Comparison of ENCODE assay signal across 25 cellular contexts in the genomic region with DNA sequence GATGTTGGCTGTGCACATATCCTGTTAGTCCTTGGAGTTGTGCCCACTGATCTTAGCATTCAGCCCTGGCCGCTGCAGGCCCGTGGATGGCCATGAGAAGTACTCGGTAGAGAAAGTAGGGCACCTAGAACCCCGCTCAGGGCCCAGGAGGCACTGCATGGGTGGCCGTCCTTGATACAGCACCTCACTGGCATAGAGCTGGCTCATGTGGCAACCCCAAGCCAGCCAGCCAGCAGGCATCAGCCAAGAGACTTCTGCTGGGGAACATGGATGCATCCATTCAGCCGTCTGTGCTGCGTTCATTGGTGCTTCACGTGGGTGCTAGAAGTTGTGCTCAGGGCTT. TPM values are rescaled to one million over a fixed set of nuclear protein-coding genes. Genes with fewer than 3 reads are reported as not detected.
A peak's percentile ranks its signal among the peaks of the same experiment; 100 is the strongest.
DNase-seq lines count a peak whose midpoint lies in the region; ATAC-seq and TF ChIP-seq lines count a peak whose summit lies in the region.
"Had no signal": no experiment of that assay in that cellular context is flagged by ENCODE, and none has a peak within 500 bp of the region (broad histone marks: within the 10 kb centered on the region; RNA-seq: fewer than 3 reads in every experiment).

No MANE protein-coding gene starts in this region.

- no peak overlapping the region for H3K9ac ChIP-seq in H9 (ENCODE audit: extremely low read depth, insufficient read length, low read length)

- DNase-seq in activated naive CD8-positive, alpha-beta T cell treated with anti-CD3 and anti-CD28 coated beads, Interleukin-2, amount 50 U/mL, for 24 hours: no peak
- DNase-seq in H9 (peak; percentile 13), esophagus muscularis mucosa (ENCODE audit: extremely low spot score) (no peak), NOMO-1 treated with dmso at 0.1 percent for 144 hours (lab: John Stamatoyannopoulos, UW; ENCODE audit: unreplicated experiment) (no peak), DMS153 treated with DMSO at 0.1 percent for 48 hours (lab: John Stamatoyannopoulos, UW; ENCODE audit: unreplicated experiment) (no peak), GM20000 (ENCODE audit: low spot score) (no peak)
- no peak for DNase-seq in stimulated activated effector memory CD8-positive, alpha-beta T cell treated with anti-CD3 and anti-CD28 coated beads, Interleukin-12 subunit alpha, Interleukin-12 subunit beta, amount 100 ng/mL, for 72 hours (ENCODE audit: low spot score in 2 of 2)
- DNase-seq: activated CD4-positive, alpha-beta memory T cell treated with anti-CD3 and anti-CD28 coated beads for 36 hours; activated gamma-delta T cell treated with Interleukin-2 at 50 U/mL for 16 hours; effector CD8-positive, alpha-beta T cell; GDM1; IMR-90; islet precursor cell; NCI-H1092 treated with DMSO at 0.1 percent for 48 hours; NCI-H1930; NCI-H524 treated with DMSO at 0.1 percent for 48 hours; pancreas; PC-3; SHP77 treated with DMSO at 0.1 percent for 48 hours; stimulated activated CD4-positive, alpha-beta T cell treated with anti-CD3 and anti-CD28 coated beads, Interleukin-12 subunit alpha, Interleukin-12 subunit beta, amount 100 ng/mL, for 4 hours; stimulated activated CD4-positive, alpha-beta T cell treated with anti-CD3 and anti-CD28 coated beads, Interleukin-4, amount 100 ng/mL, for 4 hours; stimulated activated naive B cell treated with anti-CD40 and anti-IgM and Interleukin-4, amounts not matched to agents 10 μg/mL and 1 μg/mL and 100 μg/mL, for 72 hours had no signal

- TF ChIP-seq EP300 in esophagus muscularis mucosa (IDR thresholded peaks at IDR 0.05): no peak

- no peak overlapping the region for H3K14ac ChIP-seq in H9 (ENCODE audit: insufficient read depth, low read length)

- H3K36me3 Mint-ChIP-seq in activated naive CD8-positive, alpha-beta T cell: peaks cover 7% of the 10 kb centered on the region
- H3K36me3 Mint-ChIP-seq in activated naive CD8-positive, alpha-beta T cell treated with anti-CD3 and anti-CD28 coated beads, Interleukin-2, amount 50 U/mL, for 24 hours (ENCODE audit: low read depth): peaks cover 22% of the 10 kb centered on the region
- H3K36me3 Mint-ChIP-seq in H9 (ENCODE audit: insufficient read depth in 1 of 3, low read depth in 3 of 3): peaks cover 47 to 54% (median 48%) of the 10 kb centered on the region in 3 experiments
- H3K36me3 Mint-ChIP-seq in stimulated activated effector memory CD8-positive, alpha-beta T cell treated with anti-CD3 and anti-CD28 coated beads, Interleukin-12 subunit alpha, Interleukin-12 subunit beta, amount 100 ng/mL, for 72 hours: peaks cover 11% of the 10 kb centered on the region

- no peak for TF ChIP-seq CTCF in H9 (conservative IDR thresholded peaks at IDR 0.05)
- TF ChIP-seq CTCF in esophagus muscularis mucosa (IDR thresholded peaks at IDR 0.05): no peak
- TF ChIP-seq CTCF in GM20000 (IDR thresholded peaks at IDR 0.05; ENCODE audit: extremely low read depth, missing control alignments): no peak

- no peak overlapping the region for H3K56ac ChIP-seq in H9 (ENCODE audit: insufficient read length, low read depth, low read length)

- H2AFZ ChIP-seq in H9 (ENCODE audit: low read length): no peak overlapping the region

- no peaks in the 10 kb centered on the region for H3K23me2 ChIP-seq in H9 (ENCODE audit: insufficient read length, low read depth, low read length, poor library complexity, severe bottlenecking)

- H3K23ac ChIP-seq in H9 (ENCODE audit: insufficient read length, low read depth, low read length): no peak overlapping the region

- H2BK20ac ChIP-seq in H9 (ENCODE audit: low read depth, low read length, poor library complexity, severe bottlenecking): no peak overlapping the region

- WGBS in H9 (ENCODE audit: extremely low coverage, insufficient read length, low lambda C conversion rate): no CpG with 5 or more reads among the region's 8 CpGs
- no CpG with 5 or more reads among the region's 8 CpGs for WGBS in esophagus muscularis mucosa

- no peak for ATAC-seq in activated naive CD8-positive, alpha-beta T cell treated with anti-CD3 and anti-CD28 coated beads, Interleukin-2, amount 50 U/mL, for 24 hours
- no peak for ATAC-seq in stimulated activated effector memory CD8-positive, alpha-beta T cell treated with anti-CD3 and anti-CD28 coated beads, Interleukin-12 subunit alpha, Interleukin-12 subunit beta, amount 100 ng/mL, for 72 hours
- ATAC-seq: natural killer cell treated with Interleukin-12 subunit alpha and Interleukin-12 subunit beta and Interleukin-15 and Interleukin-18, amount 100 ng/mL, for 72 hours; pancreas; PC-3; stimulated activated naive B cell treated with anti-CD40 and anti-IgM and Interleukin-4, amounts not matched to agents 10 μg/mL and 1 μg/mL and 100 μg/mL, for 72 hours had no signal

- no peaks in the 10 kb centered on the region for H3K9me3 ChIP-seq in H9 (ENCODE audit: control insufficient read depth, low read depth, low read length)
- no peaks in the 10 kb centered on the region for H3K9me3 ChIP-seq in esophagus muscularis mucosa
- H3K9me3 ChIP-seq: pancreas had no signal

- H3K4me1 Mint-ChIP-seq in activated naive CD8-positive, alpha-beta T cell (ENCODE audit: low read depth): peaks cover 70% of the 10 kb centered on the region
- H3K4me1 Mint-ChIP-seq in activated naive CD8-positive, alpha-beta T cell treated with anti-CD3 and anti-CD28 coated beads, Interleukin-2, amount 50 U/mL, for 24 hours: peaks cover 35% of the 10 kb centered on the region
- peaks cover 0 to 10% of the 10 kb centered on the region in 2 experiments; a peak in 1 of 4 replicates for H3K4me1 Mint-ChIP-seq in H9
- no peaks in the 10 kb centered on the region for H3K4me1 Mint-ChIP-seq in stimulated activated effector memory CD8-positive, alpha-beta T cell treated with anti-CD3 and anti-CD28 coated beads, Interleukin-12 subunit alpha, Interleukin-12 subunit beta, amount 100 ng/mL, for 72 hours
- H3K4me1 Mint-ChIP-seq: B cell had no signal

- no peak for TF ChIP-seq POLR2A in esophagus muscularis mucosa (IDR thresholded peaks at IDR 0.05; ENCODE audit: low read depth)

- H3K18ac ChIP-seq in H9 (ENCODE audit: insufficient read length, low read depth, low read length): no peak overlapping the region

- no peaks in the 10 kb centered on the region for H3K79me1 ChIP-seq in H9 (ENCODE audit: insufficient read depth, low read depth, low read length, poor library complexity, severe bottlenecking)

- intact Hi-C loops in esophagus muscularis mucosa (cut with DNase I): no loop called here

- peaks cover 3% of the 10 kb centered on the region; the same call in 1 of the 2 replicates for H3K79me2 ChIP-seq in H9 (ENCODE audit: insufficient read depth, low read length)

- peaks cover 22 to 40% (median 36%) of the 10 kb centered on the region in 4 donors for H3K36me3 ChIP-seq in esophagus muscularis mucosa
- H3K36me3 ChIP-seq: pancreas had no signal

- no peak overlapping the region for H3K4me3 Mint-ChIP-seq in activated naive CD8-positive, alpha-beta T cell
- H3K4me3 Mint-ChIP-seq in activated naive CD8-positive, alpha-beta T cell treated with anti-CD3 and anti-CD28 coated beads, Interleukin-2, amount 50 U/mL, for 24 hours: no peak overlapping the region
- no peak overlapping the region for H3K4me3 Mint-ChIP-seq in H9
- H3K4me3 Mint-ChIP-seq in stimulated activated effector memory CD8-positive, alpha-beta T cell treated with anti-CD3 and anti-CD28 coated beads, Interleukin-12 subunit alpha, Interleukin-12 subunit beta, amount 100 ng/mL, for 72 hours: no peak overlapping the region
- H3K4me3 Mint-ChIP-seq: activated CD4-positive, alpha-beta memory T cell treated with anti-CD3 and anti-CD28 coated beads for 36 hours; B cell; natural killer cell treated with Interleukin-12 subunit alpha and Interleukin-12 subunit beta and Interleukin-15 and Interleukin-18, amount 100 ng/mL, for 72 hours; stimulated activated naive B cell treated with anti-CD40 and anti-IgM and Interleukin-4, amounts not matched to agents 10 μg/mL and 1 μg/mL and 100 μg/mL, for 72 hours had no signal

- H3K4me2 ChIP-seq in H9 (ENCODE audit: insufficient read depth, insufficient read length, low read length): no peak overlapping the region

- H3T11ph ChIP-seq in H9 (ENCODE audit: low read length): no peak overlapping the region

- H3K4me1 ChIP-seq in H9 (ENCODE audit: insufficient read depth, low read length): no peaks in the 10 kb centered on the region
- peaks cover 53 to 60% (median 59%) of the 10 kb centered on the region in 4 donors for H3K4me1 ChIP-seq in esophagus muscularis mucosa

- no peak overlapping the region for H4K91ac ChIP-seq in H9 (ENCODE audit: insufficient read length, low read depth, low read length)

- H2BK15ac ChIP-seq in H9 (ENCODE audit: low read depth, low read length): no peak overlapping the region

- H3K27ac ChIP-seq in H9 (ENCODE audit: insufficient read length, low read depth, low read length): no peak overlapping the region
- H3K27ac ChIP-seq in esophagus muscularis mucosa (replicated peaks in 1 of 4): peak overlapping the region; percentile 40 to 98 (median 79)
- H3K27ac ChIP-seq: pancreas had no signal

- H2AK5ac ChIP-seq in H9 (ENCODE audit: insufficient read length, low read length): no peak overlapping the region

- H2BK120ac ChIP-seq in H9 (ENCODE audit: low read depth, low read length, poor library complexity, severe bottlenecking): no peak overlapping the region

- H4K5ac ChIP-seq in H9 (ENCODE audit: insufficient read length, low read depth, low read length): no peak overlapping the region

- peak overlapping the region; percentile 90 for H3K27ac Mint-ChIP-seq in activated naive CD8-positive, alpha-beta T cell
- H3K27ac Mint-ChIP-seq in activated naive CD8-positive, alpha-beta T cell treated with anti-CD3 and anti-CD28 coated beads, Interleukin-2, amount 50 U/mL, for 24 hours: no peak overlapping the region
- no peak overlapping the region for H3K27ac Mint-ChIP-seq in H9
- peak overlapping the region; percentile 60 for H3K27ac Mint-ChIP-seq in stimulated activated effector memory CD8-positive, alpha-beta T cell treated with anti-CD3 and anti-CD28 coated beads, Interleukin-12 subunit alpha, Interleukin-12 subunit beta, amount 100 ng/mL, for 72 hours
- H3K27ac Mint-ChIP-seq: activated CD4-positive, alpha-beta memory T cell treated with anti-CD3 and anti-CD28 coated beads for 36 hours; B cell; natural killer cell treated with Interleukin-12 subunit alpha and Interleukin-12 subunit beta and Interleukin-15 and Interleukin-18, amount 100 ng/mL, for 72 hours; stimulated activated naive B cell treated with anti-CD40 and anti-IgM and Interleukin-4, amounts not matched to agents 10 μg/mL and 1 μg/mL and 100 μg/mL, for 72 hours had no signal

- H3K27me3 Mint-ChIP-seq in activated naive CD8-positive, alpha-beta T cell: no peaks in the 10 kb centered on the region
- H3K27me3 Mint-ChIP-seq in activated naive CD8-positive, alpha-beta T cell treated with anti-CD3 and anti-CD28 coated beads, Interleukin-2, amount 50 U/mL, for 24 hours: no peaks in the 10 kb centered on the region
- H3K27me3 Mint-ChIP-seq in H9 (ENCODE audit: low read depth): no peaks in the 10 kb centered on the region
- H3K27me3 Mint-ChIP-seq: activated CD4-positive, alpha-beta memory T cell treated with anti-CD3 and anti-CD28 coated beads for 36 hours; B cell; natural killer cell treated with Interleukin-12 subunit alpha and Interleukin-12 subunit beta and Interleukin-15 and Interleukin-18, amount 100 ng/mL, for 72 hours; stimulated activated naive B cell treated with anti-CD40 and anti-IgM and Interleukin-4, amounts not matched to agents 10 μg/mL and 1 μg/mL and 100 μg/mL, for 72 hours had no signal

- no peaks in the 10 kb centered on the region for H3K9me3 Mint-ChIP-seq in activated naive CD8-positive, alpha-beta T cell (ENCODE audit: low read depth)
- no peaks in the 10 kb centered on the region for H3K9me3 Mint-ChIP-seq in activated naive CD8-positive, alpha-beta T cell treated with anti-CD3 and anti-CD28 coated beads, Interleukin-2, amount 50 U/mL, for 24 hours
- H3K9me3 Mint-ChIP-seq in H9: peaks cover 17 to 19% of the 10 kb centered on the region in 2 experiments; a peak in 4 of 5 replicates
- H3K9me3 Mint-ChIP-seq in stimulated activated effector memory CD8-positive, alpha-beta T cell treated with anti-CD3 and anti-CD28 coated beads, Interleukin-12 subunit alpha, Interleukin-12 subunit beta, amount 100 ng/mL, for 72 hours: no peaks in the 10 kb centered on the region
- H3K9me3 Mint-ChIP-seq: natural killer cell treated with Interleukin-12 subunit alpha and Interleukin-12 subunit beta and Interleukin-15 and Interleukin-18, amount 100 ng/mL, for 72 hours had no signal

- H3K27me3 ChIP-seq in H9 (ENCODE audit: insufficient read depth, low read length): no peaks in the 10 kb centered on the region
- no peaks in the 10 kb centered on the region for H3K27me3 ChIP-seq in esophagus muscularis mucosa
- H3K27me3 ChIP-seq: pancreas had no signal

- H3K4ac ChIP-seq in H9 (ENCODE audit: low read depth, low read length): no peak overlapping the region

- H2BK12ac ChIP-seq in H9 (ENCODE audit: insufficient read length, low read depth, low read length): no peak overlapping the region

- no peak overlapping the region for H4K8ac ChIP-seq in H9 (replicated peaks; ENCODE audit: insufficient read length, low read depth, low read length)

- no peak overlapping the region for H3K4me3 ChIP-seq in esophagus muscularis mucosa
- H3K4me3 ChIP-seq: pancreas had no signal

- no peaks in the 10 kb centered on the region for H4K20me1 ChIP-seq in H9 (ENCODE audit: control insufficient read depth, insufficient read depth, insufficient read length)

- no peak overlapping the region for H2BK5ac ChIP-seq in H9 (ENCODE audit: insufficient read length, low read length)

RNA-seq across cellular contexts. Expression of a gene that starts 10.5 kb away (rescaled TPM):
- total RNA-seq in H9 (2021): 46.9 TPM in 2 replicates
- total RNA-seq in esophagus muscularis mucosa: 100 to 1,000 TPM; 398 to 632 (median 462) TPM

Comparison
In these comparisons a context has a peak if more than half of its experiments do, and no peak if none do; other contexts are left out.
1. H3K27ac Mint-ChIP-seq: peak in activated naive CD8-positive, alpha-beta T cell (single experiment) and stimulated activated effector memory CD8-positive, alpha-beta T cell treated with anti-CD3 and anti-CD28 coated beads, Interleukin-12 subunit alpha, Interleukin-12 subunit beta, amount 100 ng/mL, for 72 hours (single experiment); none in activated naive CD8-positive, alpha-beta T cell treated with anti-CD3 and anti-CD28 coated beads, Interleukin-2, amount 50 U/mL, for 24 hours (single experiment) and H9 (0 of 3).